Comparison of ENCODE assay signal across 22 cellular contexts in the genomic region with DNA sequence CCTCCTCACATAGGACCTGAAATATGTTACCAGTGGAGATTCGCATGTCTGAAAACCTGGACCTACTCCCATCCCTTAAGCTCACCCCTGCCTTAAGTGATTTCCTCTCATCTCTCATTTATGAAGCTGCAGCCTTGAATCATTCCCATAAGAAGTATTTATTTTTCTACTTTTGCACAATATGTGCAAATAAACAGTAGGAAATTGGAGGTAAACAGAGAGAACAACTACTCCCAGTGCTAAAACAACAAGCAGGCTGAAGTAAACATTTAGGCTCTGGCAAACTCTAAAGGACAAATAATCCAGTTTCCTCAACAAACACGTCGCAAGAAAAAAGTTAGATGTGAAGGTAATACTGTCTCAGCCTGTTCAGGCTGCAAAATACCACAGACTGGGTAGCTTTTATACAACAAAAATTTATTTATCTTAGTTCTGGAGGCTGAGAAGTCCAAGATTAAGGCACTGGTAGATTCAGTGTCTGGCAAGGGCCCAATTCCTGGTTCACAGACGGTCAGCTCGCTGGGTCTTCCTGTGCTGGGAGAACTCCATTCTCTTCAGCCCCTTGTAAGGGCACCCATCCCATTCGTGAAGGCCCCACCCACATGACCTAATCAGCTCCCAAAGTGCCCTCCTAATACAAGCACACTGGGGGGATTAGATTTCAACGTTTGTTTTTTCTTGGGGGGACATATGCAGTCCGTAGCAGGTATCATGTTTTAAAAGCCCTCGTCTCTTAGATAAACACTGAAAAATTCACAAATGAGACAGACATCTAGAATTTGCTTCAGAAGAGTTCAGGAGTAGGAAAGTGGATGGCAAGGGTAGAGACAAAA. TPM values are rescaled to one million over a fixed set of nuclear protein-coding genes. Genes with fewer than 3 reads are reported as not detected.
DNase-seq lines count a peak whose midpoint lies in the region; ATAC-seq and TF ChIP-seq lines count a peak whose summit lies in the region.
"Had no signal": no experiment of that assay in that cellular context is flagged by ENCODE, and none has a peak within 500 bp of the region (broad histone marks: within the 10 kb centered on the region; RNA-seq: fewer than 3 reads in every experiment).

No MANE protein-coding gene starts in this region.

- H3K27me3 ChIP-seq in dorsolateral prefrontal cortex (no peaks in the 10 kb centered on the region), adrenal gland (no peaks in the 10 kb centered on the region)

- WGBS in adrenal gland, 4 donors: 73 to 80% (median 76%) methylated on average over 9 of the region's 9 CpGs

- H3K9me3 ChIP-seq in adrenal gland (replicated peaks in 1 of 3): no peaks in the 10 kb centered on the region

- H3K4me1 ChIP-seq in adrenal gland (replicated peaks in 1 of 2): no peaks in the 10 kb centered on the region

- TF ChIP-seq CTCF in C4-2B (conservative IDR thresholded peaks at IDR 0.05): no peak
- TF ChIP-seq CTCF in LNCaP clone FGC (IDR thresholded peaks at IDR 0.05; ENCODE audit: control insufficient read depth, extremely low read depth, insufficient read depth): no peak
- no peak for TF ChIP-seq CTCF in dorsolateral prefrontal cortex (IDR thresholded peaks at IDR 0.05 in 54 of 56, conservative IDR thresholded peaks at IDR 0.05 in 2 of 56; ENCODE audit: low read depth in 1 of 56, partially characterized antibody in 56 of 56)
- TF ChIP-seq CTCF in omental fat pad (IDR thresholded peaks at IDR 0.05): no peak
- TF ChIP-seq CTCF in adrenal gland (IDR thresholded peaks at IDR 0.05): no peak

- peaks cover 0 to 10% of the 10 kb centered on the region in 2 donors for H3K36me3 ChIP-seq in adrenal gland (replicated peaks in 1 of 2)

- ATAC-seq in omental fat pad (ENCODE audit: low FRiP score) (no peak), HG02759 (IDR thresholded peaks at IDR 0.05; ENCODE audit: unreplicated experiment) (no peak)
- ATAC-seq: GM12878, GM23338, left ventricle myocardium superior, natural killer cell had no signal

- TF ChIP-seq POLR2A in adrenal gland (IDR thresholded peaks at IDR 0.05): no peak

- intact Hi-C loops in dorsolateral prefrontal cortex (cut with DNase I): no loop called here
- intact Hi-C loops in adrenal gland (cut with DNase I): no loop called here

- peak; percentile 98 for DNase-seq in LNCaP clone FGC (ENCODE audit: low read depth)
- peak in 1 of 10 donors; percentile 25 for DNase-seq in dorsolateral prefrontal cortex
- DNase-seq in omental fat pad (ENCODE audit: low spot score): peak; percentile 17
- no peak for DNase-seq in NCI-H524 treated with DMSO at 0.1 percent for 48 hours (lab: John Stamatoyannopoulos, UW)
- no peak for DNase-seq in retina
- no peak for DNase-seq in adrenal gland
- DNase-seq: activated CD4-positive, alpha-beta T cell treated with anti-CD3 and anti-CD28 coated beads, Interleukin-2, amount 10 ng/mL, durations not matched to agents 7 days and 5 days; activated gamma-delta T cell; activated T-cell treated with anti-CD3 and anti-CD28 coated beads, Interleukin-2, amount 50 U/mL, for 24 hours; C1 segment of cervical spinal cord; Calu3; dermis blood vessel endothelial cell; left ventricle myocardium superior; natural killer cell; NCI-H1092 treated with DMSO at 0.1 percent for 48 hours; NCI-H2081; NCI-H446 treated with DMSO at 0.1 percent for 48 hours; Right ventricle myocardium superior had no signal

- H3K4me3 ChIP-seq in LNCaP clone FGC (ENCODE audit: low read depth, low read length) (no peak overlapping the region), dorsolateral prefrontal cortex (peak overlapping the region in 1 of 59 donors; percentile 1), adrenal gland (no peak overlapping the region)
- H3K4me3 ChIP-seq: GM12878, GM23338 had no signal

- H3K27ac ChIP-seq in C4-2B: peak overlapping the region; percentile 90
- H3K27ac ChIP-seq in dorsolateral prefrontal cortex: peak overlapping the region in 52 of 59 donors; percentile 7 to 85 (median 48)
- H3K27ac ChIP-seq in adrenal gland: no peak overlapping the region

RNA-seq across cellular contexts. Expression of gene SPATA2, which starts 15.6 kb away (rescaled TPM):
- 10 to 100 TPM; 23.0 to 60.6 (median 41.6) TPM for total RNA-seq in dorsolateral prefrontal cortex
- total RNA-seq in omental fat pad: 1 to 10 TPM; 3.3 to 6.4 (median 3.6) TPM
- 1 to 10 TPM; 2.8 to 9.3 (median 7.1) TPM for total RNA-seq in adrenal gland
- 1 to 10 TPM; 4.7 to 5.9 (median 4.7) TPM for polyA plus RNA-seq in adrenal gland

RNA-seq across cellular contexts. Expression of gene RNF114, which starts 36.4 kb away (rescaled TPM):
- total RNA-seq in dorsolateral prefrontal cortex (10 to 100 TPM; 47.5 to 93.9 (median 61.7) TPM), omental fat pad (100 to 1,000 TPM; 133 to 163 (median 146) TPM), adrenal gland (100 to 1,000 TPM in 4 of 8 donors, 10 to 100 TPM in 4; 62.5 to 201 (median 100) TPM)
- 10 to 100 TPM; 26.9 to 47.8 (median 41.3) TPM for polyA plus RNA-seq in adrenal gland

Comparison
In these comparisons a context has a peak if more than half of its experiments do, and no peak if none do; other contexts are left out.
1. H3K27ac ChIP-seq: peak in C4-2B (single experiment) and dorsolateral prefrontal cortex (52 of 59); none in adrenal gland (0 of 5).
2. DNase-seq: peak in LNCaP clone FGC (single experiment) and omental fat pad (single experiment); none in NCI-H524 treated with DMSO at 0.1 percent for 48 hours (single experiment), retina (single experiment) and adrenal gland (0 of 7).